17 cellular contexts compared by ENCODE assay signal in genomic region chr14:26454105-26454504, GRCh38.
DNase-seq lines count a peak whose midpoint lies in the region; ATAC-seq and TF ChIP-seq lines count a peak whose summit lies in the region.
"Had no signal": no experiment of that assay in that cellular context is flagged by ENCODE, and none has a peak within 500 bp of the region (broad histone marks: within the 10 kb centered on the region; RNA-seq: fewer than 3 reads in every experiment).

No MANE protein-coding gene starts in this region.

- no peak for TF ChIP-seq CTCF in right lobe of liver (IDR thresholded peaks at IDR 0.05)

- no peak overlapping the region for H3K27ac ChIP-seq in right lobe of liver
- H3K27ac ChIP-seq: BLaER1 had no signal

- TF ChIP-seq POLR2A in right lobe of liver (IDR thresholded peaks at IDR 0.05), result no peak

- H3K4me1 ChIP-seq in right lobe of liver, result no peaks in the 10 kb centered on the region
- H3K4me1 ChIP-seq: BE2C, BLaER1 had no signal

- intact Hi-C loops in right lobe of liver (cut with DNase I), result no loop called here

- H3K36me3 ChIP-seq in right lobe of liver, result no peaks in the 10 kb centered on the region
- H3K36me3 ChIP-seq: BE2C, BLaER1 had no signal

- ATAC-seq in right lobe of liver (peak; percentile 30 to 96 (median 89)), GM19328 (IDR thresholded peaks at IDR 0.05; ENCODE audit: unreplicated experiment) (no peak)

- DNase-seq in HuH-7 (ENCODE audit: low spot score) (peak; percentile 23), HuH-7.5 (ENCODE audit: low spot score) (peak; percentile 42), right lobe of liver (no peak), NCI-H524 (lab: John Stamatoyannopoulos, UW) (no peak), DMS 273 (lab: John Stamatoyannopoulos, UW; ENCODE audit: unreplicated experiment) (no peak)
- DNase-seq: 8988T; ACHN; BE2C; C1 segment of cervical spinal cord; CD4-positive, alpha-beta memory T cell; CD4-positive, CD25-positive, alpha-beta regulatory T cell; CD8-positive, alpha-beta memory T cell; COR-L47; DMS79 treated with DMSO at 0.1 percent for 48 hours; GF-D8 had no signal

- WGBS in right lobe of liver (ENCODE audit: insufficient coverage, low coverage, low lambda C conversion rate, missing lambda C conversion rate), result 17% methylated on average over 3 of the region's 3 CpGs

- H3K4me3 ChIP-seq in right lobe of liver, result no peak overlapping the region
- H3K4me3 ChIP-seq: BLaER1 had no signal

- no peaks in the 10 kb centered on the region for H3K9me3 ChIP-seq in right lobe of liver
- H3K9me3 ChIP-seq: BE2C, BLaER1 had no signal

- H3K27me3 ChIP-seq in right lobe of liver, result no peaks in the 10 kb centered on the region
- H3K27me3 ChIP-seq: BE2C, BLaER1 had no signal

Comparison
In these comparisons a context has a peak if more than half of its experiments do, and no peak if none do; other contexts are left out.
1. DNase-seq: peak in HuH-7 (single experiment) and HuH-7.5 (single experiment); none in right lobe of liver (0 of 3), NCI-H524 (0 of 2) and DMS 273 (single experiment).